12 cellular contexts compared by ENCODE assay signal in genomic region chr22:46674906-46675305, GRCh38. TPM values are rescaled to one million over a fixed set of nuclear protein-coding genes. Genes with fewer than 3 reads are reported as not detected.
DNase-seq lines count a peak whose midpoint lies in the region; ATAC-seq and TF ChIP-seq lines count a peak whose summit lies in the region.
"Had no signal": no experiment of that assay in that cellular context is flagged by ENCODE, and none has a peak within 500 bp of the region (broad histone marks: within the 10 kb centered on the region; RNA-seq: fewer than 3 reads in every experiment).

No MANE protein-coding gene starts in this region.

- CTCF ChIA-PET in activated CD8-positive, alpha-beta T cell treated with anti-CD3 and anti-CD28 coated beads, Interleukin-2, amount 10 ng/mL, durations not matched to agents 7 days and 5 days (lab: Charles Lee), result no interaction called here

- H3K9me3 Mint-ChIP-seq in activated CD8-positive, alpha-beta T cell treated with anti-CD3 and anti-CD28 coated beads, Interleukin-2, amount 10 ng/mL, durations not matched to agents 7 days and 5 days (ENCODE audit: insufficient read depth), result no peaks in the 10 kb centered on the region
- H3K9me3 Mint-ChIP-seq: endodermal cell had no signal

- peaks cover 35% of the 10 kb centered on the region for H3K4me1 Mint-ChIP-seq in activated CD8-positive, alpha-beta T cell treated with anti-CD3 and anti-CD28 coated beads, Interleukin-2, amount 10 ng/mL, durations not matched to agents 7 days and 5 days (ENCODE audit: low read depth)
- H3K4me1 Mint-ChIP-seq: endodermal cell had no signal

- intact Hi-C loops in left ventricle myocardium inferior (cut with micrococcal nuclease), result loop anchor here (10.0 kb wide), 1 partner anchor 110 kb away; no protein-coding TSS in a partner anchor
- intact Hi-C loops in Right ventricle myocardium inferior (cut with DNase I), result no loop called here

- no peaks in the 10 kb centered on the region for H3K27me3 Mint-ChIP-seq in activated CD8-positive, alpha-beta T cell treated with anti-CD3 and anti-CD28 coated beads, Interleukin-2, amount 10 ng/mL, durations not matched to agents 7 days and 5 days (ENCODE audit: low read depth)

- no peak for TF ChIP-seq EP300 in gastroesophageal sphincter (IDR thresholded peaks at IDR 0.05)

- H3K27me3 ChIP-seq in left ventricle myocardium inferior (ENCODE audit: low read depth) (no peaks in the 10 kb centered on the region), gastroesophageal sphincter (no peaks in the 10 kb centered on the region), thymus (ENCODE audit: control insufficient read depth, insufficient read depth) (no peaks in the 10 kb centered on the region)
- H3K27me3 ChIP-seq: upper lobe of left lung had no signal

- DNase-seq in left ventricle myocardium inferior (no peak), Right ventricle myocardium inferior (ENCODE audit: missing footprints) (no peak), DMS114 treated with DMSO at 0.1 percent for 48 hours (lab: John Stamatoyannopoulos, UW; ENCODE audit: unreplicated experiment) (no peak), ACHN (no peak)
- DNase-seq in activated CD8-positive, alpha-beta T cell treated with anti-CD3 and anti-CD28 coated beads, Interleukin-2, amount 10 ng/mL, durations not matched to agents 7 days and 5 days, result no peak
- DNase-seq: DMS53, endodermal cell, PC-3 had no signal

- POLR2A ChIA-PET in activated CD8-positive, alpha-beta T cell treated with anti-CD3 and anti-CD28 coated beads, Interleukin-2, amount 10 ng/mL, durations not matched to agents 7 days and 5 days (lab: Charles Lee), result no interaction called here

- peak overlapping the region; percentile 83 for H3K4me3 Mint-ChIP-seq in activated CD8-positive, alpha-beta T cell treated with anti-CD3 and anti-CD28 coated beads, Interleukin-2, amount 10 ng/mL, durations not matched to agents 7 days and 5 days
- H3K4me3 Mint-ChIP-seq: endodermal cell had no signal

- ATAC-seq in Right ventricle myocardium inferior (no peak), gastroesophageal sphincter (no peak), HG02678 (IDR thresholded peaks at IDR 0.05; ENCODE audit: unreplicated experiment) (no peak)
- peak; percentile 2 for ATAC-seq in activated CD8-positive, alpha-beta T cell treated with anti-CD3 and anti-CD28 coated beads, Interleukin-2, amount 10 ng/mL, durations not matched to agents 7 days and 5 days
- ATAC-seq: PC-3 had no signal

- no peak for TF ChIP-seq POLR2A in gastroesophageal sphincter (IDR thresholded peaks at IDR 0.05)

- H3K27ac ChIP-seq in left ventricle myocardium inferior (replicated peaks) (peak overlapping the region; percentile 76), gastroesophageal sphincter (peak overlapping the region in 3 of 4 donors; percentile 24 to 65 (median 51)), thymus (ENCODE audit: low read depth) (peak overlapping the region; percentile 22)

- TF ChIP-seq CTCF in left ventricle myocardium inferior (IDR thresholded peaks at IDR 0.05; ENCODE audit: borderline replicate concordance) (no peak), gastroesophageal sphincter (IDR thresholded peaks at IDR 0.05) (no peak)

- H3K4me1 ChIP-seq in left ventricle myocardium inferior (peaks cover 86% of the 10 kb centered on the region), gastroesophageal sphincter (peaks cover 0 to 19% (median 11%) of the 10 kb centered on the region in 3 donors), thymus (ENCODE audit: control insufficient read depth, insufficient read depth, low read length) (peaks cover 26% of the 10 kb centered on the region)
- H3K4me1 ChIP-seq: upper lobe of left lung had no signal

- no CpG with 5 or more reads among the region's 11 CpGs for WGBS in gastroesophageal sphincter (ENCODE audit: low coverage in 1 of 2), 2 donors
- 76% methylated on average over 11 of the region's 11 CpGs for WGBS in thymus

- in situ Hi-C loops in ACHN (cut with HindIII; ENCODE audit: low pct_ligation_motif_present, low pct_unique_long_range_greater_than_20kb, low sequenced_read_pairs), result no loop called here

- no peaks in the 10 kb centered on the region for H3K36me3 Mint-ChIP-seq in activated CD8-positive, alpha-beta T cell treated with anti-CD3 and anti-CD28 coated beads, Interleukin-2, amount 10 ng/mL, durations not matched to agents 7 days and 5 days (ENCODE audit: low read depth)

- H3K4me3 ChIP-seq in left ventricle myocardium inferior (peak overlapping the region; percentile 56), gastroesophageal sphincter (no peak overlapping the region), thymus (ENCODE audit: low read length) (peak overlapping the region; percentile 51)
- H3K4me3 ChIP-seq: upper lobe of left lung had no signal

- H3K27ac Mint-ChIP-seq in activated CD8-positive, alpha-beta T cell treated with anti-CD3 and anti-CD28 coated beads, Interleukin-2, amount 10 ng/mL, durations not matched to agents 7 days and 5 days, result peak overlapping the region; percentile 99
- H3K27ac Mint-ChIP-seq: endodermal cell had no signal

- H3K9me3 ChIP-seq in left ventricle myocardium inferior (replicated peaks) (no peaks in the 10 kb centered on the region), gastroesophageal sphincter (no peaks in the 10 kb centered on the region), thymus (ENCODE audit: control insufficient read depth) (no peaks in the 10 kb centered on the region)
- H3K9me3 ChIP-seq: upper lobe of left lung had no signal

- peaks cover 54% of the 10 kb centered on the region for H3K36me3 ChIP-seq in left ventricle myocardium inferior
- H3K36me3 ChIP-seq in gastroesophageal sphincter, result peaks cover 0 to 68% of the 10 kb centered on the region in 2 donors
- peaks cover 33% of the 10 kb centered on the region for H3K36me3 ChIP-seq in thymus (ENCODE audit: control insufficient read depth, insufficient read depth)

RNA-seq across cellular contexts. Expression of gene GRAMD4, which starts 54.7 kb away (rescaled TPM):
- total RNA-seq in left ventricle myocardium inferior, result 77.6 TPM
- total RNA-seq in Right ventricle myocardium inferior, result 80.0 TPM
- total RNA-seq in activated CD8-positive, alpha-beta T cell treated with anti-CD3 and anti-CD28 coated beads, Interleukin-2, amount 10 ng/mL, durations not matched to agents 7 days and 5 days, result 10 to 100 TPM; 41.2 to 42.1 TPM
- 10 to 100 TPM; 10.8 to 53.3 (median 33.2) TPM for total RNA-seq in gastroesophageal sphincter
- polyA plus RNA-seq in thymus, result 34.4 TPM

Comparison
In these comparisons a context has a peak if more than half of its experiments do, and no peak if none do; other contexts are left out.
1. H3K27ac ChIP-seq: peak in every context shown above with its lines; median percentile 76 in left ventricle myocardium inferior; 51 in gastroesophageal sphincter; 22 in thymus.
2. H3K4me3 ChIP-seq: peak in left ventricle myocardium inferior (single experiment) and thymus (single experiment); none in gastroesophageal sphincter (0 of 2).